Comparison of ENCODE assay signal across 8 cellular contexts in the genomic region with DNA sequence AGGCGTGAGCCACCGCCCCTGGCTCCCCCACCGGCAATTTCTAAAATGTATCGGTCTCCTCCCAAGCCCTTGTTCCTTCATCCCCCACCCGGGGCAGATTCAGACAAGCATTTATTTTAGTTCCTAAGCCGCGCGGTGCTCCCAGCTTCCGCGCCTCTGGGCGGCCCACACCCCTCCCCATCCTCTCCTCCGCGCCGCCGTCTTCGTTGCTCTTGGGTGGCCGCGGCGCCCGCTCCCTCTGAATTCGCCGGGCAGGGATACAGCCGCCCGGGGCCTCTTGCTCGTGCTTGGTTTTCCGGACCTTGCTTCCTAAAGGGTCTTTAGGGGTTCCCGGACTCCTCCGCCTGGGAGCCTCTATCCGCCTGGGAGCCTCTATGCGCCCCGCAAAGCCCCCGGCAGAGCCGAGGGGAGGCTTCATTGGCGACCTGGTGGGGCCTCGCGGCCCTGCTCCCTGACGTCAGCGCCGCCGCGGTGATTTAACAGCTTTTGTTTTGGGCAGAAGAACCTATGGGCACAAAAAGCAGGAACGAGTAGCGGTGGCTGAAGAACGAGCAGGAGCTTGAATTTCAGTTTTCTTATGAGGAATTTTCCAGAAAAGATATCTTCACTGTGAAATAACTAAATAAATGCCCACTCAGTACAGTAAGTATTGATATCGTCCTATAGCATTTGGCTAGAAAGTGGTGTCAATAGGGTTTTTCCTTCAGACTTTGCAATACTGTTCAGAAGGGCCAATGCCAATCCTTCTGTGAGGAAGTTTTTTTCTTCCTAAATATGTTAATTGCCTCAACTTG. TPM values are rescaled to one million over a fixed set of nuclear protein-coding genes. Genes with fewer than 3 reads are reported as not detected.
DNase-seq lines count a peak whose midpoint lies in the region; ATAC-seq and TF ChIP-seq lines count a peak whose summit lies in the region.

No MANE protein-coding gene starts in this region.

- 1% methylated on average over 30 to 45 of the region's 45 CpGs for WGBS in body of pancreas, 2 donors

- intact Hi-C loops in body of pancreas (cut with DNase I), result no loop called here

- peak overlapping the region; percentile 30 to 60 for H3K4me3 ChIP-seq in body of pancreas
- peak overlapping the region; percentile 73 for H3K4me3 ChIP-seq in iPS-15b (ENCODE audit: low read depth, low read length)
- peak overlapping the region; percentile 61 for H3K4me3 ChIP-seq in skeletal muscle cell (ENCODE audit: low read depth, low read length)

- ATAC-seq in GM18505 (IDR thresholded peaks at IDR 0.05; ENCODE audit: unreplicated experiment), result peak; percentile 76
- ATAC-seq in HG02938 (IDR thresholded peaks at IDR 0.05; ENCODE audit: unreplicated experiment), result peak; percentile 72
- ATAC-seq in body of pancreas, result peak; percentile 85

- H3K4me1 ChIP-seq in body of pancreas (peaks cover 12% of the 10 kb centered on the region), iPS-15b (ENCODE audit: control insufficient read depth, insufficient read depth, low read length) (peaks cover 2% of the 10 kb centered on the region)

- no peaks in the 10 kb centered on the region for H3K36me3 ChIP-seq in body of pancreas (replicated peaks in 1 of 2; ENCODE audit: insufficient read depth in 1 of 2, low read depth in 2 of 2)
- H3K36me3 ChIP-seq in iPS-15b (ENCODE audit: control insufficient read depth, insufficient read depth, low read length), result no peaks in the 10 kb centered on the region

- H3K27me3 ChIP-seq in body of pancreas (no peaks in the 10 kb centered on the region), iPS-15b (ENCODE audit: control insufficient read depth, insufficient read depth, low read length) (no peaks in the 10 kb centered on the region)

- TF ChIP-seq POLR2A in GM18505 (IDR thresholded peaks at IDR 0.05; ENCODE audit: borderline replicate concordance, extremely low read depth, insufficient read depth, insufficient read length) (peak; percentile 77), body of pancreas (IDR thresholded peaks at IDR 0.05) (peak in 2 of 3 donors; percentile 57 to 59)

- peak overlapping the region; percentile 78 for H3K9ac ChIP-seq in iPS-15b (ENCODE audit: low read depth, low read length)

- peak overlapping the region; percentile 66 to 93 (median 92) for H3K27ac ChIP-seq in body of pancreas

- DNase-seq in NCI-H1694 treated with DMSO at 0.1 percent for 48 hours (lab: John Stamatoyannopoulos, UW) (peak; percentile 79), UCSD-AML1 (lab: John Stamatoyannopoulos, UW; ENCODE audit: unreplicated experiment) (peak; percentile 85), body of pancreas (peak; percentile 65 to 80 (median 74)), skeletal muscle cell (ENCODE audit: low read depth) (peak; percentile 45), RKO (ENCODE audit: low spot score) (no peak)

- peak in 4 of 7 experiments; percentile 31 to 45 (median 37) for TF ChIP-seq CTCF in body of pancreas (IDR thresholded peaks at IDR 0.05)

- H3K9me3 ChIP-seq in body of pancreas (no peaks in the 10 kb centered on the region), iPS-15b (ENCODE audit: control insufficient read depth, insufficient read depth, low read length) (no peaks in the 10 kb centered on the region)

RNA-seq across cellular contexts. Expression of gene PRKRA, which starts 37.3 kb away (rescaled TPM):
- total RNA-seq in body of pancreas, result 10 to 100 TPM; 21.5 to 35.9 TPM

RNA-seq across cellular contexts. Expression of gene PJVK, which starts 37.5 kb away (rescaled TPM):
- total RNA-seq in body of pancreas, result 1 to 10 TPM in 1 of 2 donors, not detected in 1; 4.2 TPM
